8 cellular contexts compared by ENCODE assay signal in genomic region chr7:64665980-64666674, GRCh38. TPM values are rescaled to one million over a fixed set of nuclear protein-coding genes. Genes with fewer than 3 reads are reported as not detected.
DNase-seq lines count a peak whose midpoint lies in the region; ATAC-seq and TF ChIP-seq lines count a peak whose summit lies in the region.

TSS of gene ZNF107 (plus strand) at chr7:64666133. CDS start at chr7:64666283, 150 bp downstream.

- peak within 1 kb of the TSS; percentile 86 for H3K9ac ChIP-seq in KMS-11

- TF ChIP-seq CTCF in KMS-11 (conservative IDR thresholded peaks at IDR 0.05; ENCODE audit: low read depth, low read length) (no peak), Peyer's patch (IDR thresholded peaks at IDR 0.05) (no peak), esophagus squamous epithelium (IDR thresholded peaks at IDR 0.05) (no peak)

- peak; percentile 98 for ATAC-seq in GM21737 (IDR thresholded peaks at IDR 0.05; ENCODE audit: unreplicated experiment)

- intact Hi-C loops in esophagus squamous epithelium (cut with DNase I), result no loop called here

- WGBS in esophagus squamous epithelium, 2 donors, result 0 to 1% methylated on average over 6 to 21 of the region's 37 CpGs

- H3K27ac ChIP-seq in KMS-11 (peak within 1 kb of the TSS; percentile 67), Peyer's patch (peak within 1 kb of the TSS; percentile 57 to 87 (median 71)), esophagus squamous epithelium (peak within 1 kb of the TSS; percentile 74 to 92 (median 85))

- DNase-seq in DMS53 treated with DMSO at 0.1 percent for 48 hours (lab: John Stamatoyannopoulos, UW; ENCODE audit: unreplicated experiment) (peak; percentile 97), Peyer's patch (peak; percentile 82 to 97 (median 91)), esophagus squamous epithelium (lab: John Stamatoyannopoulos, UW) (peak; percentile 60), myocyte (ENCODE audit: low read depth) (peak; percentile 97)
- DNase-seq in activated T-cell treated with anti-CD3 and anti-CD28 coated beads, Interleukin-2, amount 50 U/mL, for 48 hours, result peak; percentile 85 to 87
- peak; percentile 72 to 84 for DNase-seq in stimulated activated CD8-positive, alpha-beta memory T cell treated with anti-CD3 and anti-CD28 coated beads, Interleukin-7, amount 100 ng/mL, for 48 hours (ENCODE audit: extremely low read depth in 1 of 2, low read depth in 1 of 2)

- peaks cover 44% of the 10 kb centered on the region; the same call in 1 of the 2 replicates for H3K79me2 ChIP-seq in KMS-11 (ENCODE audit: insufficient read depth, low read depth)

- H3K27me3 ChIP-seq in KMS-11 (ENCODE audit: insufficient read depth, low read depth) (no peaks in the 10 kb centered on the region), Peyer's patch (no peaks in the 10 kb centered on the region), esophagus squamous epithelium (no peaks in the 10 kb centered on the region)

- peaks cover 9% of the 10 kb centered on the region; the same call in 1 of the 2 replicates for H3K36me3 ChIP-seq in KMS-11 (ENCODE audit: insufficient read depth)
- H3K36me3 ChIP-seq in Peyer's patch, result peaks cover 0 to 6% (median 0%) of the 10 kb centered on the region in 3 donors
- H3K36me3 ChIP-seq in esophagus squamous epithelium, result peaks cover 0 to 19% (median 0%) of the 10 kb centered on the region in 3 donors

- H4K20me1 ChIP-seq in KMS-11 (ENCODE audit: insufficient read depth), result no peaks in the 10 kb centered on the region

- H2AFZ ChIP-seq in KMS-11 (ENCODE audit: low read depth), result peak within 1 kb of the TSS; percentile 94

- H3K4me2 ChIP-seq in KMS-11, result peak within 1 kb of the TSS; percentile 61

- no peaks in the 10 kb centered on the region for H3K9me3 ChIP-seq in Peyer's patch
- no peaks in the 10 kb centered on the region for H3K9me3 ChIP-seq in esophagus squamous epithelium

- peaks cover 13% of the 10 kb centered on the region for H3K4me1 ChIP-seq in KMS-11 (ENCODE audit: low read depth, poor library complexity, severe bottlenecking)
- H3K4me1 ChIP-seq in Peyer's patch, result peaks cover 0 to 7% (median 0%) of the 10 kb centered on the region in 4 donors
- H3K4me1 ChIP-seq in esophagus squamous epithelium, result peaks cover 0 to 37% (median 0%) of the 10 kb centered on the region in 3 donors

- peak in 1 of 2 donors; percentile 37 for TF ChIP-seq POLR2A in Peyer's patch (IDR thresholded peaks at IDR 0.05)
- peak in 2 of 4 donors; percentile 39 to 66 for TF ChIP-seq POLR2A in esophagus squamous epithelium (IDR thresholded peaks at IDR 0.05)

- H3K4me3 ChIP-seq in KMS-11 (IDR thresholded peaks at IDR 0.05; ENCODE audit: insufficient read depth, low read depth, low read length) (peak within 1 kb of the TSS; percentile 41), Peyer's patch (peak within 1 kb of the TSS; percentile 68 to 72 (median 70)), esophagus squamous epithelium (peak within 1 kb of the TSS; percentile 75 to 86 (median 78))

RNA-seq across cellular contexts. Expression of gene ZNF107, which starts in this region (rescaled TPM):
- total RNA-seq in Peyer's patch, result 10 to 100 TPM in 1 of 4 donors, 1 to 10 TPM in 3; 3.6 to 61.9 (median 7.8) TPM
- 1 to 10 TPM; 3.3 to 6.5 (median 4.6) TPM for total RNA-seq in esophagus squamous epithelium
- total RNA-seq in myocyte, result 6.6 and 7.4 TPM in 2 replicates
- 1.1 TPM for polyA plus RNA-seq in myocyte (2012)

Comparison
In these comparisons a context has a peak if more than half of its experiments do, and no peak if none do; other contexts are left out.
1. Peak in every context shown above with its lines: DNase-seq, ATAC-seq, H3K4me3 ChIP-seq and H3K27ac ChIP-seq.